7 cellular contexts compared by ENCODE assay signal in the genomic region with DNA sequence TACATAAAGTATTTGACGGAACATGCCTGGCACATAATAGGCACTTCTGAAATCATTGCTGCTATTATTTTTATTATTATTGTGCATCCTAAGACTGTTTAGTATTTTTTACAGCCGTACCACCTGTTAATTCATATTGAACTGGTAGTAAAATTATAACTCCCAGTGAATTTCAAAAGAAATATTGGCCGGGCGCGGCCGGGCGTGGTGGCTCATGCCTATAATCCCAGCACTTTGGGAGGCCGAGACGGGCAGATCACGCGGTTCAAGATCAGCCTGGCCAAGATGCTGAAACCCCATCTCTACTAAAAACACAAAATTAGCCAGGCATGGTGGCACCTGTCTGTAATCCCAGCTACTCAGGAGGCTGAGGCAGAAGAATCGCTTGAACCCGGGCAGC. TPM values are rescaled to one million over a fixed set of nuclear protein-coding genes. Genes with fewer than 3 reads are reported as not detected.
DNase-seq lines count a peak whose midpoint lies in the region; ATAC-seq and TF ChIP-seq lines count a peak whose summit lies in the region.
"Not testable (repeated sequence)": the region's sequence is repeated elsewhere in the genome, so short reads cannot be mapped to it uniquely, and the experiment has no call there.

No MANE protein-coding gene starts in this region.

- 87 to 90% methylated on average over 4 to 13 of the region's 13 CpGs for WGBS in gastroesophageal sphincter (ENCODE audit: low coverage in 1 of 2), 2 donors

- H3K9me3 ChIP-seq in BLaER1; Karpas-422 (ENCODE audit: low read length); gastroesophageal sphincter: not testable (repeated sequence)

- TF ChIP-seq CTCF in gastroesophageal sphincter (IDR thresholded peaks at IDR 0.05): not testable (repeated sequence)

- not testable (repeated sequence) for H3K9me2 ChIP-seq in Karpas-422 (replicated peaks; ENCODE audit: insufficient read depth, low read length)

- H3K9me3 Mint-ChIP-seq in activated CD4-positive, alpha-beta memory T cell treated with anti-CD3 and anti-CD28 coated beads for 36 hours; activated naive CD4-positive, alpha-beta T cell treated with anti-CD3 and anti-CD28 coated beads, Interleukin-2, amount 10 ng/mL, durations not matched to agents 7 days and 5 days; central memory CD8-positive, alpha-beta T cell; naive thymus-derived CD8-positive, alpha-beta T cell: not testable (repeated sequence)

- not testable (repeated sequence) for ATAC-seq in central memory CD8-positive, alpha-beta T cell (replicated peaks; ENCODE audit: extremely low read depth, poor library complexity, severe bottlenecking); gastroesophageal sphincter; naive thymus-derived CD8-positive, alpha-beta T cell

- peak overlapping the region; percentile 23 for H3K27ac Mint-ChIP-seq in activated CD4-positive, alpha-beta memory T cell treated with anti-CD3 and anti-CD28 coated beads for 36 hours
- H3K27ac Mint-ChIP-seq in activated naive CD4-positive, alpha-beta T cell treated with anti-CD3 and anti-CD28 coated beads, Interleukin-2, amount 10 ng/mL, durations not matched to agents 7 days and 5 days: peak overlapping the region; percentile 33
- peak overlapping the region; percentile 85 for H3K27ac Mint-ChIP-seq in central memory CD8-positive, alpha-beta T cell (ENCODE audit: low read depth)
- H3K27ac Mint-ChIP-seq in naive thymus-derived CD8-positive, alpha-beta T cell: peak overlapping the region; percentile 67 to 98 (median 94)

- H3K36me3 ChIP-seq in BLaER1 (peaks cover 41% of the 10 kb centered on the region), Karpas-422 (ENCODE audit: insufficient read depth, low read length) (peaks cover 54% of the 10 kb centered on the region)
- H3K36me3 ChIP-seq in gastroesophageal sphincter: not testable (repeated sequence)

- H3K4me2 ChIP-seq in BLaER1 (peak overlapping the region; percentile 59), Karpas-422 (ENCODE audit: low read depth, low read length, poor library complexity, severe bottlenecking) (peak overlapping the region; percentile 12)

- H3K79me2 ChIP-seq in Karpas-422 (ENCODE audit: low read length): peaks cover 96% of the 10 kb centered on the region

- peaks cover 54% of the 10 kb centered on the region for H4K20me1 ChIP-seq in BLaER1
- peaks cover 82% of the 10 kb centered on the region for H4K20me1 ChIP-seq in Karpas-422 (ENCODE audit: insufficient read depth, low read depth, low read length)

- H3K9ac ChIP-seq in BLaER1; Karpas-422 (ENCODE audit: low read length): not testable (repeated sequence)

- not testable (repeated sequence) for H3K27ac ChIP-seq in BLaER1
- H3K27ac ChIP-seq in Karpas-422 (ENCODE audit: low read length) (peak overlapping the region; percentile 46; the same call in 1 of the 2 replicates), gastroesophageal sphincter (peak overlapping the region in 3 of 4 donors; percentile 52 to 77 (median 74))

- H3K4me3 ChIP-seq in BLaER1; Karpas-422 (ENCODE audit: low read length); gastroesophageal sphincter: not testable (repeated sequence)

- intact Hi-C loops in activated CD4-positive, alpha-beta memory T cell treated with anti-CD3 and anti-CD28 coated beads for 36 hours (cut with micrococcal nuclease): not testable (repeated sequence)

- not testable (repeated sequence) for DNase-seq in Karpas-422; activated CD4-positive, alpha-beta memory T cell treated with anti-CD3 and anti-CD28 coated beads for 36 hours; activated naive CD4-positive, alpha-beta T cell treated with anti-CD3 and anti-CD28 coated beads, Interleukin-2, amount 10 ng/mL, durations not matched to agents 7 days and 5 days; central memory CD8-positive, alpha-beta T cell (ENCODE audit: low spot score in 2 of 2); naive thymus-derived CD8-positive, alpha-beta T cell

- not testable (repeated sequence) for H3K4me3 Mint-ChIP-seq in activated CD4-positive, alpha-beta memory T cell treated with anti-CD3 and anti-CD28 coated beads for 36 hours; activated naive CD4-positive, alpha-beta T cell treated with anti-CD3 and anti-CD28 coated beads, Interleukin-2, amount 10 ng/mL, durations not matched to agents 7 days and 5 days
- peak overlapping the region; percentile 45 for H3K4me3 Mint-ChIP-seq in central memory CD8-positive, alpha-beta T cell
- peak overlapping the region in 8 of 10 donors; percentile 26 to 90 (median 75) for H3K4me3 Mint-ChIP-seq in naive thymus-derived CD8-positive, alpha-beta T cell

- H3K4me1 ChIP-seq in BLaER1 (peaks cover 94% of the 10 kb centered on the region), Karpas-422 (ENCODE audit: low read length) (peaks cover 91% of the 10 kb centered on the region), gastroesophageal sphincter (peaks cover 16 to 100% (median 46%) of the 10 kb centered on the region in 3 donors)

- CTCF ChIA-PET in activated CD4-positive, alpha-beta memory T cell treated with anti-CD3 and anti-CD28 coated beads for 36 hours (lab: Charles Lee): interaction anchor here (1.1 kb wide), 1 partner anchor 9 kb away, joined by 6 read pairs; no protein-coding TSS in a partner anchor
- CTCF ChIA-PET in activated naive CD4-positive, alpha-beta T cell treated with anti-CD3 and anti-CD28 coated beads, Interleukin-2, amount 10 ng/mL, durations not matched to agents 7 days and 5 days (lab: Charles Lee): interaction anchor here (1.6 kb wide), 1 partner anchor 9 kb away, joined by 5 read pairs; no protein-coding TSS in a partner anchor

- not testable (repeated sequence) for TF ChIP-seq POLR2A in gastroesophageal sphincter (IDR thresholded peaks at IDR 0.05)

- H3K27me3 Mint-ChIP-seq in activated CD4-positive, alpha-beta memory T cell treated with anti-CD3 and anti-CD28 coated beads for 36 hours; activated naive CD4-positive, alpha-beta T cell treated with anti-CD3 and anti-CD28 coated beads, Interleukin-2, amount 10 ng/mL, durations not matched to agents 7 days and 5 days; central memory CD8-positive, alpha-beta T cell; naive thymus-derived CD8-positive, alpha-beta T cell: not testable (repeated sequence)

- H2AFZ ChIP-seq in Karpas-422 (ENCODE audit: low read length): not testable (repeated sequence)

- POLR2A ChIA-PET in activated CD4-positive, alpha-beta memory T cell treated with anti-CD3 and anti-CD28 coated beads for 36 hours (lab: Charles Lee): not testable (repeated sequence)
- POLR2A ChIA-PET in naive thymus-derived CD8-positive, alpha-beta T cell (lab: Charles Lee): interaction anchor here (0.7 to 1.9 kb wide), 2 partner anchors 59 to 67 kb away, joined by 3 to 5 read pairs; no protein-coding TSS in a partner anchor

- H3K27me3 ChIP-seq in BLaER1; Karpas-422 (ENCODE audit: low read length); gastroesophageal sphincter: not testable (repeated sequence)

- H3K4me1 Mint-ChIP-seq in activated CD4-positive, alpha-beta memory T cell treated with anti-CD3 and anti-CD28 coated beads for 36 hours (ENCODE audit: low read depth): peaks cover 81% of the 10 kb centered on the region
- H3K4me1 Mint-ChIP-seq in activated naive CD4-positive, alpha-beta T cell treated with anti-CD3 and anti-CD28 coated beads, Interleukin-2, amount 10 ng/mL, durations not matched to agents 7 days and 5 days: peaks cover 90% of the 10 kb centered on the region
- peaks cover 63% of the 10 kb centered on the region for H3K4me1 Mint-ChIP-seq in central memory CD8-positive, alpha-beta T cell
- H3K4me1 Mint-ChIP-seq in naive thymus-derived CD8-positive, alpha-beta T cell: peaks cover 48 to 97% (median 94%) of the 10 kb centered on the region in 4 donors

- peaks cover 28% of the 10 kb centered on the region for H3K36me3 Mint-ChIP-seq in activated CD4-positive, alpha-beta memory T cell treated with anti-CD3 and anti-CD28 coated beads for 36 hours
- H3K36me3 Mint-ChIP-seq in activated naive CD4-positive, alpha-beta T cell treated with anti-CD3 and anti-CD28 coated beads, Interleukin-2, amount 10 ng/mL, durations not matched to agents 7 days and 5 days: peaks cover 68% of the 10 kb centered on the region
- peaks cover 36% of the 10 kb centered on the region for H3K36me3 Mint-ChIP-seq in central memory CD8-positive, alpha-beta T cell (ENCODE audit: insufficient read depth)
- peaks cover 0 to 78% (median 12%) of the 10 kb centered on the region in 3 donors for H3K36me3 Mint-ChIP-seq in naive thymus-derived CD8-positive, alpha-beta T cell

- not testable (repeated sequence) for TF ChIP-seq EP300 in gastroesophageal sphincter (IDR thresholded peaks at IDR 0.05)

RNA-seq across cellular contexts. Expression of gene ITPKB, which starts 18.5 kb away (rescaled TPM):
- total RNA-seq in Karpas-422 (2014; rRNA removed; shearing (Covaris generic); ENCODE audit: low replicate concordance): 79.0 and 132 TPM in 2 replicates
- total RNA-seq in activated CD4-positive, alpha-beta memory T cell treated with anti-CD3 and anti-CD28 coated beads for 36 hours: 10 to 100 TPM; 37.5 to 38.5 TPM
- total RNA-seq in gastroesophageal sphincter: 100 to 1,000 TPM in 1 of 4 donors, 10 to 100 TPM in 3; 75.0 to 184 (median 94.2) TPM
- total RNA-seq in naive thymus-derived CD8-positive, alpha-beta T cell: 100 to 1,000 TPM; 177 to 185 TPM
- polyA plus RNA-seq in naive thymus-derived CD8-positive, alpha-beta T cell: 10 to 100 TPM; 72.3 to 74.3 (median 73.0) TPM

Comparison
In these comparisons a context has a peak if more than half of its experiments do, and no peak if none do; other contexts are left out.
1. H3K27ac Mint-ChIP-seq: peak in every context shown above with its lines; median percentile 94 in naive thymus-derived CD8-positive, alpha-beta T cell; 85 in central memory CD8-positive, alpha-beta T cell; 33 in activated naive CD4-positive, alpha-beta T cell treated with anti-CD3 and anti-CD28 coated beads, Interleukin-2, amount 10 ng/mL, durations not matched to agents 7 days and 5 days; 23 in activated CD4-positive, alpha-beta memory T cell treated with anti-CD3 and anti-CD28 coated beads for 36 hours.